ENCODE assay signal across 22 cellular contexts in the genomic region with DNA sequence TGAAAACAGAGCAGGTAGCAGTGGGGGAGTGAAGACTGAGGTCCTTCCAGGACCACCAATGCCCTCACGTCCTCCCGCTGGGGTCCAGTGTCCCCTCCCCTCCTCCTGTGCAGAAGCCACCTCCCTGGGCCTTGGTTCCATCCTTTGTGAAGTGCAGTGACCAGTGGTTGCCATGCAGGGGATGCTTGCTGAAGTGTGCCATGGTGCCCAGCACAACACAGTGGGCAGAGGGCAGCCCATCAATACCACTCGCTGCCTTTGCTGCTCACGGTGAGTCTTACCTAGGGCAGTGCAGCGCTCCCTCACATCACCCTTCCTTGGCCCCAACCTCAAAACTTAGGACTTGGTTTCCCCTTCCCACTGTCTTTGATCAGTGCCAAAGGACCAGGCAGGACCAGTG. TPM values are rescaled to one million over a fixed set of nuclear protein-coding genes. Genes with fewer than 3 reads are reported as not detected.
"Had no signal": no experiment of that assay in that cellular context is flagged by ENCODE, and none has a peak within 500 bp of the region (broad histone marks: within the 10 kb centered on the region; RNA-seq: fewer than 3 reads in every experiment).

No MANE protein-coding gene starts in this region.

- H3K36me3 ChIP-seq: ascending aorta had no signal

- H3K9me3 ChIP-seq: ascending aorta had no signal

- FAIRE-seq: RCC 7860 had no signal

- H3K27me3 ChIP-seq: ascending aorta had no signal

- ATAC-seq: activated naive CD4-positive, alpha-beta T cell treated with anti-CD3 and anti-CD28 coated beads, Interleukin-2, amount 50 U/mL, for 72 hours; activated naive CD8-positive, alpha-beta T cell treated with anti-CD3 and anti-CD28 coated beads, Interleukin-2, amount 50 U/mL, for 24 hours; activated T-cell treated with anti-CD3 and anti-CD28 coated beads, Interleukin-2, amount 50 U/mL, for 72 hours; T-helper 17 cell had no signal

- H3K4me3 ChIP-seq: ascending aorta had no signal

- H3K27ac ChIP-seq: ascending aorta, VCaP had no signal

- DNase-seq: activated CD4-positive, alpha-beta memory T cell treated with anti-CD3 and anti-CD28 coated beads for 36 hours; activated CD4-positive, alpha-beta T cell treated with anti-CD3 and anti-CD28 coated beads, Interleukin-2, amount 10 ng/mL, durations not matched to agents 7 days and 5 days; activated CD4-positive, CD25-positive, alpha-beta regulatory T cell; activated naive CD4-positive, alpha-beta T cell treated with Interleukin-2 at 50 U/mL for 16 hours; activated naive CD8-positive, alpha-beta T cell treated with anti-CD3 and anti-CD28 coated beads, Interleukin-2, amount 50 U/mL, for 24 hours; activated T-cell treated with anti-CD3 and anti-CD28 coated beads, Interleukin-2, amount 50 U/mL, for 72 hours; amniotic stem cell; KBM-7; NCI-H1048; NCI-H146; NCI-H187 treated with DMSO at 0.1 percent for 48 hours; NCI-H2081 treated with DMSO at 0.1 percent for 48 hours; NCI-H446; NCI-H524; SHP77 treated with DMSO at 0.1 percent for 48 hours; T-helper 17 cell; T1000 had no signal

RNA-seq across cellular contexts. Expression of a gene that starts 12.9 kb away (rescaled TPM):
- total RNA-seq: activated CD4-positive, alpha-beta T cell treated with anti-CD3 and anti-CD28 coated beads, Interleukin-2, amount 10 ng/mL, durations not matched to agents 7 days and 5 days; activated naive CD4-positive, alpha-beta T cell treated with anti-CD3 and anti-CD28 coated beads, Interleukin-2, amount 50 U/mL, for 72 hours; ascending aorta; SK-MEL-5 had no signal
